Comparison of ENCODE assay signal across 9 cellular contexts in the genomic region with DNA sequence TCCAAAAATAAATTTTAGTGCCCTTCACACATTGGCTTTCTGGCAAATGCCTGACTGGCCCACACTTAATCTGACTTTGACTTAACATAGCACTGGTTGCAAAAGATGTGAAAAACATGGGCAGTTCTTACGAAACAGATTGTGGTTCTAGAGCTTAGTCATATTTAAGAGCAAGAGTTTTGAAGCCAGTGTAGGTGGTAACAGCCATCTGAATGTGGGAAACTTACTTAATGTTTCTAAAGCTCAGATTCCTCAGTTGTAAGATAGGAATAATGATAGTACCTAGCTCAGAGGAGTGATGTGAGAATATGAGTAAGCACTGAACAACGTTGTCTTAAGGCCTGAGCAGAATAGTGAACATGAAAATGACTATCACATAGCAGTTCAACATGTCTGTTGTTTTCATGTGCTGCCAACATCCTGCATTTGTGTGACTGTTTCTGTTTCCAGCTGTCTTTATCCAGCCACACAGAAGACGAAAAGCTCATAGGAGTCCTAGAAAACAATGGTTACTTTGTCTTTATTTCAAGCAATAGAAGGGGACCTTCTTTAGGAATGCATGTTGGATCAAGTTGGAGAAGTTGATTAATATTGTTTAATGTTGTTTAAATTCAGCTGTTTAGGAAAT.
A peak's percentile ranks its signal among the peaks of the same experiment; 100 is the strongest.
DNase-seq lines count a peak whose midpoint lies in the region; ATAC-seq, FAIRE-seq and TF ChIP-seq lines count a peak whose summit lies in the region.
"Had no signal": no experiment of that assay in that cellular context is flagged by ENCODE, and none has a peak within 500 bp of the region (broad histone marks: within the 10 kb centered on the region; RNA-seq: fewer than 3 reads in every experiment).

No MANE protein-coding gene starts in this region.

- intact Hi-C loops in endothelial cell of umbilical vein (cut with micrococcal nuclease) (no loop called here), ascending aorta (cut with DNase I) (no loop called here)

- FAIRE-seq in endothelial cell of umbilical vein (lab: Jason Lieb, UNC), result no peak
- FAIRE-seq: kidney had no signal

- peaks cover 0 to 36% (median 11%) of the 10 kb centered on the region in 11 experiments; a peak in 13 of 22 replicates for H3K36me3 ChIP-seq in BLaER1 treated with 17β-estradiol and CSF1 and Interleukin-3, amounts not matched to agents 10 nM and 100 nM
- H3K36me3 ChIP-seq in endothelial cell of umbilical vein (ENCODE audit: control insufficient read depth in 2 of 2, extremely low read depth in 1 of 2, insufficient read depth in 2 of 2, low read length in 2 of 2), result no peaks in the 10 kb centered on the region
- H3K36me3 ChIP-seq in ascending aorta, result no peaks in the 10 kb centered on the region
- no peaks in the 10 kb centered on the region for H3K36me3 ChIP-seq in GM23338 (ENCODE audit: insufficient read depth)

- H3K27ac ChIP-seq in BLaER1 treated with 17β-estradiol and CSF1 and Interleukin-3, amounts not matched to agents 10 nM and 100 nM, result peak overlapping the region in 9 of 11 experiments; percentile 36 to 82 (median 60); a peak in 17 of 22 replicates
- H3K27ac ChIP-seq in endothelial cell of umbilical vein (ENCODE audit: insufficient read depth, low read depth, low read length), result no peak overlapping the region
- no peak overlapping the region for H3K27ac ChIP-seq in ascending aorta
- no peak overlapping the region for H3K27ac ChIP-seq in GM23338 (ENCODE audit: low read depth)

- dilution Hi-C loops in endothelial cell of umbilical vein (cut with MboI; ENCODE audit: extremely low pct_ligation_motif_present, low sequenced_read_pairs), result no loop called here

- no peaks in the 10 kb centered on the region for H3K9me1 ChIP-seq in endothelial cell of umbilical vein (replicated peaks; ENCODE audit: control insufficient read depth, extremely low read depth, insufficient read depth, low read length)

- ATAC-seq in GM21447 (IDR thresholded peaks at IDR 0.05; ENCODE audit: unreplicated experiment) (peak; percentile 92), HG03521 (IDR thresholded peaks at IDR 0.05; ENCODE audit: unreplicated experiment) (peak; percentile 88), GM23338 (no peak)

- BruUV-seq in endothelial cell of umbilical vein (replicated peaks; lab: Mats Ljungman, UMichigan), result no TSS peak

- no peaks in the 10 kb centered on the region for H3F3A ChIP-seq in GM23338 (replicated peaks; ENCODE audit: low read depth)

- H3K79me2 ChIP-seq in endothelial cell of umbilical vein (ENCODE audit: control insufficient read depth, insufficient read depth, low read length) (no peaks in the 10 kb centered on the region), GM23338 (replicated peaks; ENCODE audit: insufficient read depth) (no peaks in the 10 kb centered on the region)

- no peak for TF ChIP-seq POLR2A in endothelial cell of umbilical vein (IDR thresholded peaks at IDR 0.05; ENCODE audit: low read depth, low read length)

- H3K27me3 Mint-ChIP-seq in GM23338 (ENCODE audit: insufficient read depth, low read depth, poor library complexity), result no peaks in the 10 kb centered on the region

- H3K27ac Mint-ChIP-seq in GM23338, result no peak overlapping the region

- H3K4me3 ChIP-seq in BLaER1 treated with 17β-estradiol and CSF1 and Interleukin-3, amounts not matched to agents 10 nM and 100 nM, result no peak overlapping the region
- H3K4me3 ChIP-seq in endothelial cell of umbilical vein (replicated peaks in 1 of 3; ENCODE audit: insufficient read depth in 1 of 3, low read depth in 1 of 3, low read length in 3 of 3) (no peak overlapping the region), ascending aorta (no peak overlapping the region), GM23338 (no peak overlapping the region)

- CTCF ChIA-PET in endothelial cell of umbilical vein (lab: Charles Lee), result no interaction called here

- H3K4me3 Mint-ChIP-seq in GM23338, result no peak overlapping the region

- no peaks in the 10 kb centered on the region for H3K36me3 Mint-ChIP-seq in GM23338 (ENCODE audit: low read depth)

- H3K4me1 ChIP-seq in BLaER1 treated with 17β-estradiol and CSF1 and Interleukin-3, amounts not matched to agents 10 nM and 100 nM, result peaks cover 0 to 48% (median 7%) of the 10 kb centered on the region in 10 experiments; a peak in 10 of 20 replicates
- H3K4me1 ChIP-seq in endothelial cell of umbilical vein (ENCODE audit: control insufficient read depth, extremely low read depth, insufficient read depth, low read length) (no peaks in the 10 kb centered on the region), ascending aorta (no peaks in the 10 kb centered on the region), GM23338 (ENCODE audit: insufficient read depth) (no peaks in the 10 kb centered on the region)

- TF ChIP-seq CTCF in endothelial cell of umbilical vein (IDR thresholded peaks at IDR 0.05; ENCODE audit: extremely low read depth in 1 of 2, insufficient read depth in 1 of 2, low read depth in 1 of 2, low read length in 2 of 2) (no peak), ascending aorta (IDR thresholded peaks at IDR 0.05) (no peak), GM23338 (conservative IDR thresholded peaks at IDR 0.05; ENCODE audit: low read depth in 2 of 2) (no peak)

- DNase-seq in endothelial cell of umbilical vein (ENCODE audit: low read depth, low spot score) (peak; percentile 6), ascending aorta (ENCODE audit: low spot score in 2 of 2) (no peak), GM23338 (ENCODE audit: low spot score) (no peak), NAMALWA (ENCODE audit: low spot score) (no peak), NCI-H774 (lab: John Stamatoyannopoulos, UW) (no peak)
- DNase-seq: kidney had no signal

- peak overlapping the region in 6 of 11 experiments; percentile 17 to 70 (median 48); a peak in 11 of 22 replicates for H3K4me2 ChIP-seq in BLaER1 treated with 17β-estradiol and CSF1 and Interleukin-3, amounts not matched to agents 10 nM and 100 nM
- H3K4me2 ChIP-seq in endothelial cell of umbilical vein (ENCODE audit: insufficient read depth, low read length), result no peak overlapping the region
- H3K4me2 ChIP-seq in GM23338, result no peak overlapping the region

- POLR2A ChIA-PET in endothelial cell of umbilical vein (lab: Charles Lee), result no interaction called here

- H3K9me3 ChIP-seq in BLaER1 treated with 17β-estradiol and CSF1 and Interleukin-3, amounts not matched to agents 10 nM and 100 nM (replicated peaks in 1 of 11), result peaks cover 0 to 4% (median 0%) of the 10 kb centered on the region in 11 experiments; a peak in 2 of 22 replicates
- H3K9me3 ChIP-seq in endothelial cell of umbilical vein (replicated peaks; ENCODE audit: control insufficient read depth, insufficient read depth, low read length), result no peaks in the 10 kb centered on the region
- H3K9me3 ChIP-seq in ascending aorta, result no peaks in the 10 kb centered on the region

- H3K9me3 Mint-ChIP-seq in GM23338, result no peaks in the 10 kb centered on the region

- H3K27me3 ChIP-seq in BLaER1 treated with 17β-estradiol and CSF1 and Interleukin-3, amounts not matched to agents 10 nM and 100 nM, result no peaks in the 10 kb centered on the region
- H3K27me3 ChIP-seq in endothelial cell of umbilical vein (ENCODE audit: control insufficient read depth in 2 of 2, insufficient read depth in 2 of 2, low read length in 2 of 2) (no peaks in the 10 kb centered on the region), ascending aorta (no peaks in the 10 kb centered on the region), GM23338 (ENCODE audit: insufficient read depth) (no peaks in the 10 kb centered on the region)

- peak overlapping the region in 3 of 11 experiments; percentile 15 to 52 (median 47); a peak in 5 of 22 replicates for H3K9ac ChIP-seq in BLaER1 treated with 17β-estradiol and CSF1 and Interleukin-3, amounts not matched to agents 10 nM and 100 nM
- no peak overlapping the region for H3K9ac ChIP-seq in endothelial cell of umbilical vein (replicated peaks; ENCODE audit: extremely low read depth, insufficient read depth, low read length)

- H4K20me1 ChIP-seq in BLaER1 treated with 17β-estradiol and CSF1 and Interleukin-3, amounts not matched to agents 10 nM and 100 nM, result no peaks in the 10 kb centered on the region
- H4K20me1 ChIP-seq in endothelial cell of umbilical vein (replicated peaks; ENCODE audit: control insufficient read depth, extremely low read depth, insufficient read depth, low read length) (no peaks in the 10 kb centered on the region), GM23338 (replicated peaks; ENCODE audit: insufficient read depth) (no peaks in the 10 kb centered on the region)

- H3K4me1 Mint-ChIP-seq in GM23338, result no peaks in the 10 kb centered on the region

- H2AFZ ChIP-seq in endothelial cell of umbilical vein (ENCODE audit: low read depth, low read length) (no peak overlapping the region), GM23338 (no peak overlapping the region)

- no peaks in the 10 kb centered on the region for H3K9me2 ChIP-seq in GM23338 (ENCODE audit: insufficient read depth)

TF ChIP-seq in endothelial cell of umbilical vein, 7 proteins besides CTCF, POLR2A, EP300 and RAD21:
- TF ChIP-seq, protein P1, sequence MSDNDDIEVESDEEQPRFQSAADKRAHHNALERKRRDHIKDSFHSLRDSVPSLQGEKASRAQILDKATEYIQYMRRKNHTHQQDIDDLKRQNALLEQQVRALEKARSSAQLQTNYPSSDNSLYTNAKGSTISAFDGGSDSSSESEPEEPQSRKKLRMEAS (IDR thresholded peaks at IDR 0.05; ENCODE audit: insufficient read depth, insufficient read length), result no peak
- no peak for TF ChIP-seq POLR2AphosphoS5 (IDR thresholded peaks at IDR 0.05; ENCODE audit: insufficient read depth, low read depth, low read length)
- no peak for TF ChIP-seq JUN (IDR thresholded peaks at IDR 0.05; ENCODE audit: borderline replicate concordance, insufficient read depth, insufficient read length, low read depth)
- TF ChIP-seq FOS (IDR thresholded peaks at IDR 0.05; ENCODE audit: borderline replicate concordance, insufficient read depth, low read length), result no peak

TF ChIP-seq in GM23338, 12 proteins besides CTCF, POLR2A, EP300 and RAD21:
- TF ChIP-seq EZH2 (IDR thresholded peaks at IDR 0.05; ENCODE audit: low read depth, unreplicated experiment) (no peak), POLR2AphosphoS5 (IDR thresholded peaks at IDR 0.05; ENCODE audit: low read depth) (no peak), JUNB (IDR thresholded peaks at IDR 0.05; ENCODE audit: unreplicated experiment) (no peak), NANOG (IDR thresholded peaks at IDR 0.05; ENCODE audit: borderline replicate concordance) (no peak), ZNF114 (CRISPR knock-in tag; IDR thresholded peaks at IDR 0.05) (no peak)

Comparison
In these comparisons a context has a peak if more than half of its experiments do, and no peak if none do; other contexts are left out.
1. H3K27ac ChIP-seq: peak in BLaER1 treated with 17β-estradiol and CSF1 and Interleukin-3, amounts not matched to agents 10 nM and 100 nM (9 of 11); none in endothelial cell of umbilical vein (single experiment), ascending aorta (0 of 2) and GM23338 (single experiment).
2. H3K4me2 ChIP-seq: peak in BLaER1 treated with 17β-estradiol and CSF1 and Interleukin-3, amounts not matched to agents 10 nM and 100 nM (6 of 11); none in endothelial cell of umbilical vein (single experiment) and GM23338 (single experiment).